7 cellular contexts compared by ENCODE assay signal in genomic region chr20:3887870-3888614, GRCh38. TPM values are rescaled to one million over a fixed set of nuclear protein-coding genes. Genes with fewer than 3 reads are reported as not detected.
DNase-seq lines count a peak whose midpoint lies in the region; ATAC-seq and TF ChIP-seq lines count a peak whose summit lies in the region.

No MANE protein-coding gene starts in this region.

- DNase-seq in GM23248 = peak; percentile 71
- DNase-seq in SKM-1 treated with dmso at 0.1 percent for 144 hours (lab: John Stamatoyannopoulos, UW; ENCODE audit: unreplicated experiment) = no peak
- DNase-seq in NCI-H2171 treated with DMSO at 0.1 percent for 48 hours (lab: John Stamatoyannopoulos, UW) = no peak

- no peak for ATAC-seq in HG03457 (IDR thresholded peaks at IDR 0.05; ENCODE audit: unreplicated experiment)

- H3K27me3 ChIP-seq in GM23248 (replicated peaks; ENCODE audit: insufficient read depth) = no peaks in the 10 kb centered on the region
- H3K27me3 ChIP-seq in OCI-LY3 (ENCODE audit: low read depth, low read length) = no peaks in the 10 kb centered on the region
- H3K27me3 ChIP-seq in ectodermal cell (ENCODE audit: control insufficient read depth, insufficient read depth, low read length, poor library complexity, severe bottlenecking) = no peaks in the 10 kb centered on the region
- H3K27me3 ChIP-seq in muscle layer of duodenum (ENCODE audit: low read depth, low read length) = no peaks in the 10 kb centered on the region

- peaks cover 88% of the 10 kb centered on the region for H3K79me2 ChIP-seq in GM23248 (ENCODE audit: insufficient read depth)
- peaks cover 56% of the 10 kb centered on the region for H3K79me2 ChIP-seq in OCI-LY3 (ENCODE audit: low read length)

- H3K4me2 ChIP-seq in GM23248 (ENCODE audit: unreplicated experiment) (peak overlapping the region; percentile 90), OCI-LY3 (ENCODE audit: low read length) (peak overlapping the region; percentile 71)

- H4K20me1 ChIP-seq in GM23248 (ENCODE audit: insufficient read depth) = peaks cover 25% of the 10 kb centered on the region
- peaks cover 32% of the 10 kb centered on the region for H4K20me1 ChIP-seq in OCI-LY3 (ENCODE audit: insufficient read depth, low read length)

- in situ Hi-C loops in GM23248 (cut with MboI) = no loop called here

- H2AFZ ChIP-seq in GM23248 = peak overlapping the region; percentile 81
- 0 out of 2 replicates have a peak overlapping the region, but pooled peaks have one; percentile 53 for H2AFZ ChIP-seq in OCI-LY3 (ENCODE audit: low read depth, low read length)

- no peaks in the 10 kb centered on the region for H3K9me2 ChIP-seq in GM23248 (ENCODE audit: insufficient read depth)

- H3K36me3 ChIP-seq in GM23248 (ENCODE audit: low read depth) = no peaks in the 10 kb centered on the region
- peaks cover 27% of the 10 kb centered on the region for H3K36me3 ChIP-seq in OCI-LY3 (replicated peaks; ENCODE audit: low read depth, low read length)
- no peaks in the 10 kb centered on the region for H3K36me3 ChIP-seq in ectodermal cell (ENCODE audit: control insufficient read depth, insufficient read depth, low read length)
- peaks cover 0 to 4% of the 10 kb centered on the region in 2 donors for H3K36me3 ChIP-seq in muscle layer of duodenum (ENCODE audit: control insufficient read depth in 1 of 2, insufficient read depth in 2 of 2, low read length in 2 of 2)

- WGBS in GM23248 (ENCODE audit: low coverage in 1 of 2, low lambda C conversion rate in 2 of 2, missing lambda C conversion rate in 2 of 2), 2 experiments = 15 to 16% methylated on average over 16 of the region's 16 CpGs
- WGBS in ectodermal cell, 2 experiments = 33 to 35% methylated on average over 16 of the region's 16 CpGs

- H3K4me3 ChIP-seq in GM23248 = peak overlapping the region; percentile 98
- H3K4me3 ChIP-seq in OCI-LY3 (ENCODE audit: low read length) = peak overlapping the region; percentile 93
- peak overlapping the region; percentile 70 for H3K4me3 ChIP-seq in ectodermal cell (ENCODE audit: insufficient read depth, low read depth, low read length)
- peak overlapping the region; percentile 81 to 92 for H3K4me3 ChIP-seq in muscle layer of duodenum (ENCODE audit: low read depth in 1 of 2, low read length in 2 of 2)

- H3K4me1 ChIP-seq in GM23248 (ENCODE audit: insufficient read depth) = peaks cover 24% of the 10 kb centered on the region
- H3K4me1 ChIP-seq in OCI-LY3 (ENCODE audit: low read length) = peaks cover 20% of the 10 kb centered on the region
- H3K4me1 ChIP-seq in ectodermal cell (ENCODE audit: control insufficient read depth, insufficient read depth, low read length) = peaks cover 14% of the 10 kb centered on the region
- H3K4me1 ChIP-seq in muscle layer of duodenum (ENCODE audit: control insufficient read depth in 1 of 2, insufficient read depth in 2 of 2, low read length in 2 of 2) = peaks cover 11 to 43% of the 10 kb centered on the region in 2 donors

- H3K27ac ChIP-seq in GM23248 (peak overlapping the region; percentile 82), OCI-LY3 (ENCODE audit: low read length) (peak overlapping the region; percentile 72), ectodermal cell (ENCODE audit: insufficient read depth, low read depth, low read length, poor library complexity, severe bottlenecking) (peak overlapping the region; percentile 98), muscle layer of duodenum (ENCODE audit: low read length) (peak overlapping the region; percentile 86)

- peak overlapping the region; percentile 94 for H3K9ac ChIP-seq in GM23248
- H3K9ac ChIP-seq in OCI-LY3 (ENCODE audit: low read length) = peak overlapping the region; percentile 95

- TF ChIP-seq CTCF in OCI-LY3 (IDR thresholded peaks at IDR 0.05; ENCODE audit: low read depth, low read length) = no peak

- H3F3A ChIP-seq in GM23248 (ENCODE audit: insufficient read depth) = peaks cover 32% of the 10 kb centered on the region

- H3K9me3 ChIP-seq in GM23248 (ENCODE audit: low read depth) = no peaks in the 10 kb centered on the region
- no peaks in the 10 kb centered on the region for H3K9me3 ChIP-seq in OCI-LY3 (ENCODE audit: insufficient read depth, low read length)
- H3K9me3 ChIP-seq in ectodermal cell (ENCODE audit: control insufficient read depth, low read length) = no peaks in the 10 kb centered on the region
- H3K9me3 ChIP-seq in muscle layer of duodenum (ENCODE audit: control insufficient read depth in 1 of 2, low read length in 2 of 2) = no peaks in the 10 kb centered on the region

RNA-seq across cellular contexts. Expression of gene PANK2, which starts 1.1 kb away (rescaled TPM):
- total RNA-seq in GM23248 (2014; rRNA removed; shearing (Covaris generic)) = 43.7 and 65.1 TPM in 2 replicates
- polyA plus RNA-seq in GM23248 (2016; fragmentation: Nextera tagmentation; extraction: Ambion mirVana) = 30.6 and 32.6 TPM in 2 replicates
- polyA plus RNA-seq in ectodermal cell (2013, experiment 1 of 4) = 40.6 TPM
- 47.1 TPM for polyA plus RNA-seq in ectodermal cell (2013, experiment 2 of 4)
- 39.3 TPM for polyA plus RNA-seq in ectodermal cell (2013, experiment 3 of 4)
- 38.9 TPM for polyA plus RNA-seq in ectodermal cell (2013, experiment 4 of 4)

RNA-seq across cellular contexts. Expression of gene MAVS, which starts 41.4 kb away (rescaled TPM):
- 22.0 and 27.4 TPM in 2 replicates for total RNA-seq in GM23248 (2014; rRNA removed; shearing (Covaris generic))
- polyA plus RNA-seq in GM23248 (2016; fragmentation: Nextera tagmentation; extraction: Ambion mirVana) = 12.0 and 12.5 TPM in 2 replicates
- polyA plus RNA-seq in ectodermal cell (2013, experiment 1 of 4) = 18.8 TPM
- polyA plus RNA-seq in ectodermal cell (2013, experiment 2 of 4) = 22.8 TPM
- polyA plus RNA-seq in ectodermal cell (2013, experiment 3 of 4) = 14.4 TPM
- polyA plus RNA-seq in ectodermal cell (2013, experiment 4 of 4) = 15.8 TPM
